Comparison of ENCODE assay signal across 8 cellular contexts in genomic region chr4:1855334-1856070, GRCh38. TPM values are rescaled to one million over a fixed set of nuclear protein-coding genes. Genes with fewer than 3 reads are reported as not detected.
DNase-seq lines count a peak whose midpoint lies in the region; ATAC-seq and TF ChIP-seq lines count a peak whose summit lies in the region.

No MANE protein-coding gene starts in this region.

- H3K27me3 ChIP-seq in esophagus (ENCODE audit: control insufficient read depth in 1 of 2, insufficient read depth in 2 of 2, low read length in 2 of 2) (no peaks in the 10 kb centered on the region), neural cell (ENCODE audit: insufficient read depth, low read depth, low read length) (no peaks in the 10 kb centered on the region)

- peaks cover 15 to 24% of the 10 kb centered on the region in 2 donors for H3K4me1 ChIP-seq in esophagus (ENCODE audit: control insufficient read depth in 2 of 2, insufficient read depth in 2 of 2, low read length in 1 of 2)

- DNase-seq in activated gamma-delta T cell (lab: John Stamatoyannopoulos, UW) (peak; percentile 30), activated gamma-delta T cell treated with Interleukin-2 at 50 U/mL for 16 hours (no peak), H4 (ENCODE audit: low spot score) (no peak), SW 1271 (lab: John Stamatoyannopoulos, UW) (no peak)
- peak; percentile 42 for DNase-seq in activated CD4-positive, CD25-positive, alpha-beta regulatory T cell treated with anti-CD3 and anti-CD28 coated beads, Interleukin-2, amount 50 U/mL, for 72 hours

- H3K36me3 ChIP-seq in esophagus (ENCODE audit: control insufficient read depth in 2 of 2, insufficient read depth in 2 of 2, low read length in 1 of 2) (peaks cover 0 to 4% of the 10 kb centered on the region in 2 donors), neural cell (ENCODE audit: insufficient read depth, low read length) (no peaks in the 10 kb centered on the region)

- TF ChIP-seq RAD21 in neural cell (conservative IDR thresholded peaks at IDR 0.05), result no peak

- H3K4me3 ChIP-seq in esophagus (ENCODE audit: low read depth in 1 of 2, low read length in 2 of 2) (peak overlapping the region; percentile 82 to 85), neural cell (ENCODE audit: low read length) (peak overlapping the region; percentile 98)

- H3K27ac ChIP-seq in esophagus (ENCODE audit: low read depth in 2 of 2, low read length in 1 of 2) (peak overlapping the region; percentile 88 to 89), neural cell (ENCODE audit: low read length) (no peak overlapping the region)

- peak overlapping the region; percentile 74 for H3K9ac ChIP-seq in neural cell (ENCODE audit: low read length)

- H3K4me2 ChIP-seq in neural cell (ENCODE audit: low read length), result peak overlapping the region; percentile 37

- H2AFZ ChIP-seq in neural cell (ENCODE audit: low read depth, low read length), result no peak overlapping the region

- TF ChIP-seq EP300 in neural cell (conservative IDR thresholded peaks at IDR 0.05; ENCODE audit: poor library complexity, severe bottlenecking), result no peak

- no peaks in the 10 kb centered on the region for H3F3A ChIP-seq in neural cell (ENCODE audit: insufficient read depth, low read length, poor library complexity, severe bottlenecking)

- H4K20me1 ChIP-seq in neural cell (ENCODE audit: insufficient read depth), result no peaks in the 10 kb centered on the region

- TF ChIP-seq CTCF in neural cell (IDR thresholded peaks at IDR 0.05; ENCODE audit: poor library complexity, severe bottlenecking), result no peak

- WGBS in esophagus, 2 donors, result 1% methylated on average over 86 to 92 of the region's 92 CpGs

- peaks cover 13% of the 10 kb centered on the region for H3K79me2 ChIP-seq in neural cell (replicated peaks; ENCODE audit: insufficient read depth, low read length)

- H3K9me3 ChIP-seq in esophagus (ENCODE audit: control insufficient read depth in 2 of 2, insufficient read depth in 1 of 2, low read depth in 1 of 2, low read length in 1 of 2), result no peaks in the 10 kb centered on the region
- no peaks in the 10 kb centered on the region for H3K9me3 ChIP-seq in neural cell (ENCODE audit: low read length)

- no peaks in the 10 kb centered on the region for H3K9me2 ChIP-seq in neural cell (ENCODE audit: insufficient read depth, low read length)

- peak; percentile 27 for ATAC-seq in HG03135 (IDR thresholded peaks at IDR 0.05; ENCODE audit: unreplicated experiment)

TF ChIP-seq in neural cell, 6 proteins besides CTCF, POLR2A, EP300 and RAD21:
- TF ChIP-seq TAF1 (IDR thresholded peaks at IDR 0.05; ENCODE audit: low read depth), result no peak
- no peak for TF ChIP-seq SMC3 (conservative IDR thresholded peaks at IDR 0.05; ENCODE audit: poor library complexity)
- TF ChIP-seq EZH2 (IDR thresholded peaks at IDR 0.05; ENCODE audit: borderline replicate concordance, insufficient read depth, low read length, poor library complexity, severe bottlenecking), result no peak
- TF ChIP-seq POLR2AphosphoS5 (IDR thresholded peaks at IDR 0.05), result no peak
- TF ChIP-seq REST (IDR thresholded peaks at IDR 0.05; ENCODE audit: borderline replicate concordance), result no peak
- peak; percentile 92 for TF ChIP-seq MXI1 (conservative IDR thresholded peaks at IDR 0.05; ENCODE audit: poor library complexity, severe bottlenecking)

RNA-seq across cellular contexts. Expression of gene LETM1, which starts 0.5 kb away (rescaled TPM):
- polyA plus RNA-seq in esophagus (10 to 100 TPM; 25.7 to 30.7 TPM), neural cell (38.9 and 41.7 TPM in 2 replicates)
- 72.2 and 80.6 TPM in 2 replicates for polyA minus RNA-seq in neural cell
- 37.7 and 42.6 TPM in 2 replicates for total RNA-seq in H4 (2014; rRNA removed; shearing (Covaris generic))

RNA-seq across cellular contexts. Expression of gene NSD2, which starts 15.7 kb away (rescaled TPM):
- 10 to 100 TPM; 11.9 to 14.1 TPM for polyA plus RNA-seq in esophagus
- 51.6 and 52.3 TPM in 2 replicates for polyA plus RNA-seq in neural cell
- 172 and 186 TPM in 2 replicates for polyA minus RNA-seq in neural cell
- 48.0 and 53.5 TPM in 2 replicates for total RNA-seq in H4 (2014; rRNA removed; shearing (Covaris generic))

Comparison
In these comparisons a context has a peak if more than half of its experiments do, and no peak if none do; other contexts are left out.
1. DNase-seq: peak in activated gamma-delta T cell (single experiment) and activated CD4-positive, CD25-positive, alpha-beta regulatory T cell treated with anti-CD3 and anti-CD28 coated beads, Interleukin-2, amount 50 U/mL, for 72 hours (single experiment); none in activated gamma-delta T cell treated with Interleukin-2 at 50 U/mL for 16 hours (single experiment), H4 (single experiment) and SW 1271 (0 of 2).